27 cellular contexts compared by ENCODE assay signal in genomic region chr19:33845498-33845897, GRCh38.
"Had no signal": no experiment of that assay in that cellular context is flagged by ENCODE, and none has a peak within 500 bp of the region (broad histone marks: within the 10 kb centered on the region; RNA-seq: fewer than 3 reads in every experiment).

No MANE protein-coding gene starts in this region.

- H3K27ac ChIP-seq: stomach, suprapubic skin, testis, thoracic aorta, thyroid gland, tibial artery, tibial nerve, transverse colon, upper lobe of left lung, upper lobe of right lung, uterus, vagina had no signal

- FAIRE-seq: urothelium cell line had no signal

- H3K9me3 ChIP-seq: stomach, suprapubic skin, testis, thoracic aorta, thyroid gland, tibial nerve, transverse colon, upper lobe of left lung, upper lobe of right lung, vagina had no signal

- H3K27me3 ChIP-seq: testis, thyroid gland, tibial nerve, upper lobe of left lung, upper lobe of right lung, uterus, vagina had no signal

- H3K4me3 ChIP-seq: stomach, suprapubic skin, testis, thoracic aorta, thyroid gland, tibial artery, tibial nerve, transverse colon, upper lobe of left lung, upper lobe of right lung, uterus, vagina had no signal

- H3K4me1 ChIP-seq: stomach, suprapubic skin, testis, thyroid gland, tibial artery, tibial nerve, transverse colon, upper lobe of left lung, upper lobe of right lung, uterus, vagina had no signal

- H3K36me3 ChIP-seq: stomach, suprapubic skin, thoracic aorta, thyroid gland, tibial artery, tibial nerve, transverse colon, upper lobe of left lung, upper lobe of right lung, uterus, vagina had no signal

- DNase-seq: stimulated activated CD4-positive, alpha-beta T cell treated with anti-CD3 and anti-CD28 coated beads, Interleukin-2, amount 100 ng/mL, for 48 hours; stimulated activated CD4-positive, alpha-beta T cell treated with anti-CD3 and anti-CD28 coated beads, Interleukin-4, amount 100 ng/mL, for 1 hour; stimulated activated CD4-positive, alpha-beta T cell treated with anti-CD3 and anti-CD28 coated beads, Interleukin-4, amount 100 ng/mL, for 24 hours; stimulated activated CD4-positive, alpha-beta T cell treated with anti-CD3 and anti-CD28 coated beads, Interleukin-4, amount 100 ng/mL, for 4 hours; stimulated activated CD8-positive, alpha-beta memory T cell treated with anti-CD3 and anti-CD28 coated beads, Interleukin-4, amount 100 ng/mL, for 48 hours; stimulated activated naive B cell treated with anti-CD40 and anti-IgM and Interleukin-4, amounts not matched to agents 10 μg/mL and 1 μg/mL and 100 μg/mL, for 72 hours; stimulated activated naive CD4-positive, alpha-beta T cell; stimulated activated naive CD4-positive, alpha-beta T cell treated with Interleukin-2 at 50 U/mL for 16 hours; stimulated activated naive CD8-positive, alpha-beta T cell treated with anti-CD3 and anti-CD28 coated beads, Interleukin-15, amount 100 ng/mL, for 72 hours; stimulated activated naive CD8-positive, alpha-beta T cell treated with anti-CD3 and anti-CD28 coated beads, Interleukin-15, Interleukin-2, amounts not matched to agents 100 U/mL and 50 U/mL, for 24 hours; stomach; substantia nigra; testis; thyroid gland; transverse colon; trophoblast cell; upper lobe of left lung; uterus had no signal

- ATAC-seq: stimulated activated effector memory CD8-positive, alpha-beta T cell treated with anti-CD3 and anti-CD28 coated beads, Interleukin-12 subunit alpha, Interleukin-12 subunit beta, amount 100 ng/mL, for 72 hours; stimulated activated memory B cell treated with anti-CD40 and anti-IgM and Interleukin-4, amounts not matched to agents 10 μg/mL and 1 μg/mL and 100 μg/mL, for 72 hours; stimulated activated naive B cell treated with anti-CD40 and anti-IgM and Interleukin-4, amounts not matched to agents 10 μg/mL and 1 μg/mL and 100 μg/mL, for 72 hours; stimulated activated naive CD8-positive, alpha-beta T cell treated with anti-CD3 and anti-CD28 coated beads, Interleukin-15, amount 100 ng/mL, for 72 hours; stimulated activated naive CD8-positive, alpha-beta T cell treated with anti-CD3 and anti-CD28 coated beads, Interleukin-15, Interleukin-2, amounts not matched to agents 100 U/mL and 50 U/mL, for 24 hours; upper lobe of right lung had no signal
